8 cellular contexts compared by ENCODE assay signal in the genomic region with DNA sequence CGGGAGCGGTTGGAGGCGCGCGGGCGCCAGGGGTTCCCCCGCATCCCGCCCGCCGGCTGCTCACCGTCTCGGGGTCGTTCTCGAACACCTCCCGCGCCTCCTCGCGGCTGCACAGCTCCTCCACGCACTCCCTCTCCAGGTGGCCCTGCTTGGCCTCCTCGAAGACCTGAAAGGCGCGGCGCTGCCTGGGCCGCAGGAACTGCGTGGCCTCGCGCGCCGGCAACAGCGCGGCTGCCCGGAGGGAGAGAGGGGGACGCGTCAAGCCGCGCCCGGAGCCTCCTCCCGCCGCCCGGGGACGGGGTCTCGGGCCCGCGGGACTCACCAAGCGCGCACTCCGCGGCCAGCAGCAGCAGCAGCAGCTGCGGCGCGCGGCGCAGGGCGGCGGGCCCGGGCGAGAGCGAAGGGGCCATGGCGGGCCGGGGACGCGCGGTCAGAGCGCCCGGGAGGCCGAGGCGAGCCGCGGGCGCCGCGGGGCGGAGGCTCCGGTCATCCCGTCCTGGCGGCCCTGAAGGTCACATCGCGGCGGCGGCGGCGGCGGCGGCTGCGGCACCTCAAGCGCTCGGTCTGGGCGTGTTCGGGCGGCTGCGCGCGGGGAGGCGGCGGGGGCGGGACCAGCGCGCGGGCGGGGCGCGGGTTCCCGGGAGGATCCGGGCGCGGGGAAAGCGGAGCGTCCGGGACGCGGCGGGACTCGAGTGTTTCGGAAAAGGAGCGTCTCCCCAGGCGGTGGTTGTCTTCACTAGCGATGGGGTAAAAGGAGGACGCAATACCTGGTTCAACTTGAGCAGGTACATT. TPM values are rescaled to one million over a fixed set of nuclear protein-coding genes. Genes with fewer than 3 reads are reported as not detected.
A peak's percentile ranks its signal among the peaks of the same experiment; 100 is the strongest.
DNase-seq lines count a peak whose midpoint lies in the region; ATAC-seq, FAIRE-seq and TF ChIP-seq lines count a peak whose summit lies in the region.

A gene (minus strand): TSS at position 566 of the 792 bp plus-strand sequence. CDS start 156 bp downstream, at position 410.

- H3K4me3 ChIP-seq in CD8-positive, alpha-beta memory T cell (ENCODE audit: low read length): no peak within 1 kb of the TSS
- H3K4me3 ChIP-seq in WERI-Rb-1 (ENCODE audit: low read depth, low read length) (peak within 1 kb of the TSS; percentile 60), endothelial cell of umbilical vein (replicated peaks in 1 of 3; ENCODE audit: insufficient read depth in 1 of 3, low read depth in 1 of 3, low read length in 3 of 3) (peak within 1 kb of the TSS; percentile 52 to 65 (median 56)), tibial artery (peak within 1 kb of the TSS; percentile 86 to 92)

- TF ChIP-seq CTCF in WERI-Rb-1 (IDR thresholded peaks at IDR 0.05; ENCODE audit: low read depth, low read length): peak; percentile 63
- TF ChIP-seq CTCF in endothelial cell of umbilical vein (IDR thresholded peaks at IDR 0.05; ENCODE audit: extremely low read depth in 1 of 2, insufficient read depth in 1 of 2, low read depth in 1 of 2, low read length in 2 of 2): peak in 1 of 2 donors; percentile 19
- TF ChIP-seq CTCF in mesothelial cell of epicardium (IDR thresholded peaks at IDR 0.05; ENCODE audit: unreplicated experiment): no peak
- TF ChIP-seq CTCF in tibial artery (IDR thresholded peaks at IDR 0.05): peak in 1 of 2 experiments; percentile 22

- peak within 1 kb of the TSS; percentile 94 for H3K4me2 ChIP-seq in endothelial cell of umbilical vein (ENCODE audit: insufficient read depth, low read length)

- H2AFZ ChIP-seq in endothelial cell of umbilical vein (ENCODE audit: low read depth, low read length): peak within 1 kb of the TSS; percentile 61

- DNase-seq in CD8-positive, alpha-beta memory T cell: no peak
- peak; percentile 82 for DNase-seq in WERI-Rb-1
- peak; percentile 53 for DNase-seq in endothelial cell of umbilical vein (ENCODE audit: low read depth, low spot score)
- DNase-seq in mesothelial cell of epicardium (ENCODE audit: low spot score in 2 of 2, unreplicated experiment in 2 of 2): peak in 1 of 2 experiments; percentile 67
- peak in 1 of 2 donors; percentile 86 for DNase-seq in tibial artery

- H3K79me2 ChIP-seq in endothelial cell of umbilical vein (ENCODE audit: control insufficient read depth, insufficient read depth, low read length): no peaks in the 10 kb centered on the region

- peaks cover 13% of the 10 kb centered on the region for H3K4me1 ChIP-seq in CD8-positive, alpha-beta memory T cell (ENCODE audit: insufficient read depth, low read length)
- H3K4me1 ChIP-seq in endothelial cell of umbilical vein (ENCODE audit: control insufficient read depth, extremely low read depth, insufficient read depth, low read length) (peaks cover 11% of the 10 kb centered on the region), tibial artery (peaks cover 0 to 41% (median 33%) of the 10 kb centered on the region in 4 donors)

- peaks cover 13 to 17% (median 17%) of the 10 kb centered on the region in 3 donors for H3K4me1 Mint-ChIP-seq in CD8-positive, alpha-beta memory T cell
- H3K4me1 Mint-ChIP-seq in mesothelial cell of epicardium: peaks cover 42% of the 10 kb centered on the region

- peak; percentile 28 for FAIRE-seq in endothelial cell of umbilical vein (lab: Jason Lieb, UNC)

- peak within 1 kb of the TSS in 1 of 8 donors; percentile 15 for H3K27ac Mint-ChIP-seq in CD8-positive, alpha-beta memory T cell
- H3K27ac Mint-ChIP-seq in mesothelial cell of epicardium: peak within 1 kb of the TSS; percentile 14

- peak within 1 kb of the TSS; percentile 59 to 85 (median 76) for H3K4me3 Mint-ChIP-seq in CD8-positive, alpha-beta memory T cell
- H3K4me3 Mint-ChIP-seq in mesothelial cell of epicardium: peak within 1 kb of the TSS; percentile 70

- H3K36me3 Mint-ChIP-seq in CD8-positive, alpha-beta memory T cell: no peaks in the 10 kb centered on the region
- H3K36me3 Mint-ChIP-seq in mesothelial cell of epicardium: no peaks in the 10 kb centered on the region

- no peak within 1 kb of the TSS for H3K27ac ChIP-seq in CD8-positive, alpha-beta memory T cell (ENCODE audit: low read depth, low read length)
- H3K27ac ChIP-seq in WERI-Rb-1 (peak within 1 kb of the TSS; percentile 53), endothelial cell of umbilical vein (ENCODE audit: insufficient read depth, low read depth, low read length) (no peak within 1 kb of the TSS), tibial artery (peak within 1 kb of the TSS; percentile 96)

- H4K20me1 ChIP-seq in endothelial cell of umbilical vein (replicated peaks; ENCODE audit: control insufficient read depth, extremely low read depth, insufficient read depth, low read length): no peaks in the 10 kb centered on the region

- POLR2A ChIA-PET in CD8-positive, alpha-beta memory T cell (lab: Charles Lee): no interaction called here
- POLR2A ChIA-PET in endothelial cell of umbilical vein (lab: Charles Lee): no interaction called here

- no peak for TF ChIP-seq POLR2A in endothelial cell of umbilical vein (IDR thresholded peaks at IDR 0.05; ENCODE audit: low read depth, low read length)

- intact Hi-C loops in endothelial cell of umbilical vein (cut with micrococcal nuclease): loop anchor here (1.0 to 5.0 kb wide), 3 partner anchors 41 to 74 kb away; no protein-coding TSS in a partner anchor
- intact Hi-C loops in tibial artery (cut with DNase I; ENCODE audit: low total_unique reads): loop anchor here (5.0 kb wide), 1 partner anchor 46 kb away; no protein-coding TSS in a partner anchor

- CTCF ChIA-PET in CD8-positive, alpha-beta memory T cell (lab: Charles Lee): no interaction called here
- CTCF ChIA-PET in endothelial cell of umbilical vein (lab: Charles Lee): interaction anchor here (0.9 to 1.2 kb wide), 3 partner anchors 40 to 84 kb away, joined by 3 to 5 read pairs (median 3); no protein-coding TSS in a partner anchor

- H3K9me3 ChIP-seq in CD8-positive, alpha-beta memory T cell (ENCODE audit: low read length): no peaks in the 10 kb centered on the region
- H3K9me3 ChIP-seq in WERI-Rb-1 (ENCODE audit: severe bottlenecking) (peaks cover 4% of the 10 kb centered on the region), endothelial cell of umbilical vein (replicated peaks; ENCODE audit: control insufficient read depth, insufficient read depth, low read length) (no peaks in the 10 kb centered on the region), tibial artery (no peaks in the 10 kb centered on the region)

- peaks cover 0 to 3% (median 2%) of the 10 kb centered on the region in 5 donors for H3K9me3 Mint-ChIP-seq in CD8-positive, alpha-beta memory T cell
- H3K9me3 Mint-ChIP-seq in mesothelial cell of epicardium: no peaks in the 10 kb centered on the region

- no TSS peak for BruUV-seq in endothelial cell of umbilical vein (replicated peaks; lab: Mats Ljungman, UMichigan)

- peak within 1 kb of the TSS; percentile 36 for H3K9ac ChIP-seq in endothelial cell of umbilical vein (replicated peaks; ENCODE audit: extremely low read depth, insufficient read depth, low read length)

- peaks cover 43 to 44% of the 10 kb centered on the region in 2 donors for H3K27me3 Mint-ChIP-seq in CD8-positive, alpha-beta memory T cell
- peaks cover 46% of the 10 kb centered on the region for H3K27me3 Mint-ChIP-seq in mesothelial cell of epicardium (ENCODE audit: low read depth)

- H3K9me1 ChIP-seq in endothelial cell of umbilical vein (replicated peaks; ENCODE audit: control insufficient read depth, extremely low read depth, insufficient read depth, low read length): no peaks in the 10 kb centered on the region

- no peaks in the 10 kb centered on the region for H3K36me3 ChIP-seq in CD8-positive, alpha-beta memory T cell (ENCODE audit: insufficient read depth, low read length)
- H3K36me3 ChIP-seq in WERI-Rb-1 (peaks cover 10% of the 10 kb centered on the region; the same call in 1 of the 2 replicates), endothelial cell of umbilical vein (ENCODE audit: control insufficient read depth in 2 of 2, extremely low read depth in 1 of 2, insufficient read depth in 2 of 2, low read length in 2 of 2) (no peaks in the 10 kb centered on the region), tibial artery (peaks cover 0 to 10% (median 0%) of the 10 kb centered on the region in 3 donors)

- ATAC-seq in HG02571 (IDR thresholded peaks at IDR 0.05; ENCODE audit: unreplicated experiment): peak; percentile 28
- ATAC-seq in GM19324 (IDR thresholded peaks at IDR 0.05; ENCODE audit: low FRiP score, unreplicated experiment): no peak
- no peak for ATAC-seq in HG03460 (IDR thresholded peaks at IDR 0.05; ENCODE audit: unreplicated experiment)

- peaks cover 33% of the 10 kb centered on the region for H3K27me3 ChIP-seq in CD8-positive, alpha-beta memory T cell (ENCODE audit: insufficient read depth, low read length, poor library complexity, severe bottlenecking)
- H3K27me3 ChIP-seq in WERI-Rb-1 (ENCODE audit: insufficient read depth, low read depth, severe bottlenecking) (no peaks in the 10 kb centered on the region), endothelial cell of umbilical vein (ENCODE audit: control insufficient read depth in 2 of 2, insufficient read depth in 2 of 2, low read length in 2 of 2) (peaks cover 17 to 27% of the 10 kb centered on the region in 2 experiments), tibial artery (no peaks in the 10 kb centered on the region)

- dilution Hi-C loops in endothelial cell of umbilical vein (cut with MboI; ENCODE audit: extremely low pct_ligation_motif_present, low sequenced_read_pairs): no loop called here

TF ChIP-seq in endothelial cell of umbilical vein, 7 proteins besides CTCF, POLR2A, EP300 and RAD21 (continues in another document):
- TF ChIP-seq JUN (IDR thresholded peaks at IDR 0.05; ENCODE audit: borderline replicate concordance, insufficient read depth, insufficient read length, low read depth) (no peak), MYC (IDR thresholded peaks at IDR 0.05; ENCODE audit: low read depth, low read length) (no peak), EZH2 (IDR thresholded peaks at IDR 0.05; ENCODE audit: borderline replicate concordance, low read depth, low read length, severe bottlenecking) (no peak), FOS (IDR thresholded peaks at IDR 0.05; ENCODE audit: borderline replicate concordance, insufficient read depth, low read length) (no peak), GATA2 (IDR thresholded peaks at IDR 0.05; ENCODE audit: insufficient read depth, insufficient read length, low read depth, low read length) (no peak)

RNA-seq across cellular contexts. Expression of the gene that starts here (rescaled TPM):
- under 1 TPM; 0.42 to 0.50 TPM for total RNA-seq in CD8-positive, alpha-beta memory T cell
- polyA plus RNA-seq in CD8-positive, alpha-beta memory T cell: 0.47 TPM
- 69.2 and 84.4 TPM in 2 replicates for total RNA-seq in endothelial cell of umbilical vein
- 109 and 123 TPM in 2 replicates for polyA plus RNA-seq in endothelial cell of umbilical vein
- 80.9 and 110 TPM in 2 replicates for polyA plus RNA-seq in endothelial cell of umbilical vein (2011; cell fraction: cytosol; rRNA removed)
- 93.9 and 109 TPM in 2 replicates for polyA plus RNA-seq in endothelial cell of umbilical vein (2011; cell fraction: nucleus; rRNA removed)
- polyA plus RNA-seq in endothelial cell of umbilical vein (2012): 47.4 and 98.2 TPM in 2 replicates
- polyA minus RNA-seq in endothelial cell of umbilical vein: 32.6 and 35.2 TPM in 2 replicates
- polyA minus RNA-seq in endothelial cell of umbilical vein (2011; cell fraction: cytosol; rRNA and poly(A)+ RNA removed): 5.8 TPM
- 13.6 and 24.8 TPM in 2 replicates for polyA minus RNA-seq in endothelial cell of umbilical vein (2011; cell fraction: nucleus; rRNA and poly(A)+ RNA removed)
- total RNA-seq in mesothelial cell of epicardium: 67.4 to 74.1 TPM (median 71.5 TPM) in 3 replicates

Comparison
In these comparisons a context has a peak if more than half of its experiments do, and no peak if none do; other contexts are left out.
1. RNA of the gene that starts here (total RNA-seq): 67.4 to 74.1 TPM in mesothelial cell of epicardium and 69.2 to 84.4 TPM in endothelial cell of umbilical vein; 0.42 to 0.50 TPM in CD8-positive, alpha-beta memory T cell; every median in the first group is over 10 times any median in the second.
2. RNA of the gene that starts here (polyA plus RNA-seq): 47.4 to 123 TPM in endothelial cell of umbilical vein; 0.47 TPM in CD8-positive, alpha-beta memory T cell (single experiment); every median in the first group is over 10 times any median in the second.
3. DNase-seq: peak in WERI-Rb-1 (single experiment) and endothelial cell of umbilical vein (single experiment); none in CD8-positive, alpha-beta memory T cell (0 of 5).
4. H3K27ac ChIP-seq: peak in WERI-Rb-1 (single experiment) and tibial artery (2 of 2); none in CD8-positive, alpha-beta memory T cell (single experiment) and endothelial cell of umbilical vein (single experiment).